Comparison of ENCODE assay signal across 8 cellular contexts in genomic region chr18:46250084-46250811, GRCh38.
DNase-seq lines count a peak whose midpoint lies in the region; ATAC-seq, FAIRE-seq and TF ChIP-seq lines count a peak whose summit lies in the region.

No MANE protein-coding gene starts in this region.

- H3K9me3 Mint-ChIP-seq in central memory CD8-positive, alpha-beta T cell = no peaks in the 10 kb centered on the region
- no peaks in the 10 kb centered on the region for H3K9me3 Mint-ChIP-seq in mesothelial cell of epicardium
- H3K9me3 Mint-ChIP-seq in stimulated activated naive CD8-positive, alpha-beta T cell treated with anti-CD3 and anti-CD28 coated beads, Interleukin-15, Interleukin-2, amounts not matched to agents 100 ng/mL and 50 ng/mL, for 24 hours = no peaks in the 10 kb centered on the region

- H3K27me3 Mint-ChIP-seq in central memory CD8-positive, alpha-beta T cell = no peaks in the 10 kb centered on the region
- no peaks in the 10 kb centered on the region for H3K27me3 Mint-ChIP-seq in mesothelial cell of epicardium (ENCODE audit: low read depth)
- no peaks in the 10 kb centered on the region for H3K27me3 Mint-ChIP-seq in stimulated activated naive CD8-positive, alpha-beta T cell treated with anti-CD3 and anti-CD28 coated beads, Interleukin-15, Interleukin-2, amounts not matched to agents 100 ng/mL and 50 ng/mL, for 24 hours

- peaks cover 34% of the 10 kb centered on the region for H3K36me3 Mint-ChIP-seq in central memory CD8-positive, alpha-beta T cell (ENCODE audit: insufficient read depth)
- H3K36me3 Mint-ChIP-seq in mesothelial cell of epicardium = peaks cover 3% of the 10 kb centered on the region
- H3K36me3 Mint-ChIP-seq in stimulated activated naive CD8-positive, alpha-beta T cell treated with anti-CD3 and anti-CD28 coated beads, Interleukin-15, Interleukin-2, amounts not matched to agents 100 ng/mL and 50 ng/mL, for 24 hours (ENCODE audit: low read depth) = peaks cover 67% of the 10 kb centered on the region

- peak overlapping the region; percentile 74 for H3K4me3 Mint-ChIP-seq in central memory CD8-positive, alpha-beta T cell
- no peak overlapping the region for H3K4me3 Mint-ChIP-seq in mesothelial cell of epicardium
- H3K4me3 Mint-ChIP-seq in stimulated activated naive CD8-positive, alpha-beta T cell treated with anti-CD3 and anti-CD28 coated beads, Interleukin-15, Interleukin-2, amounts not matched to agents 100 ng/mL and 50 ng/mL, for 24 hours = peak overlapping the region; percentile 77

- peak; percentile 22 for DNase-seq in DMS79 treated with DMSO at 0.1 percent for 48 hours (lab: John Stamatoyannopoulos, UW)
- DNase-seq in HTR-8/SVneo (ENCODE audit: insufficient read length, low spot score) = peak; percentile 48
- peak in 4 of 5 donors; percentile 34 to 94 (median 42) for DNase-seq in T-helper 1 cell
- peak in 1 of 2 donors; percentile 55 for DNase-seq in central memory CD8-positive, alpha-beta T cell (ENCODE audit: low spot score in 2 of 2)
- no peak for DNase-seq in mesothelial cell of epicardium (ENCODE audit: low spot score in 2 of 2, unreplicated experiment in 2 of 2)
- DNase-seq in WERI-Rb-1 = no peak

- H3K9me3 ChIP-seq in WERI-Rb-1 (ENCODE audit: severe bottlenecking) = no peaks in the 10 kb centered on the region

- peaks cover 3% of the 10 kb centered on the region; the same call in 1 of the 2 replicates for H3K36me3 ChIP-seq in WERI-Rb-1

- FAIRE-seq in HTR-8/SVneo (lab: Jason Lieb, UNC) = peak; percentile 38

- no peaks in the 10 kb centered on the region for H3K27me3 ChIP-seq in WERI-Rb-1 (ENCODE audit: insufficient read depth, low read depth, severe bottlenecking)

- H3K27ac ChIP-seq in WERI-Rb-1 = no peak overlapping the region

- no peak overlapping the region for H3K4me3 ChIP-seq in WERI-Rb-1 (ENCODE audit: low read depth, low read length)

- H3K27ac Mint-ChIP-seq in central memory CD8-positive, alpha-beta T cell (ENCODE audit: low read depth) = peak overlapping the region; percentile 96
- H3K27ac Mint-ChIP-seq in mesothelial cell of epicardium = peak overlapping the region; percentile 95
- peak overlapping the region; percentile 98 for H3K27ac Mint-ChIP-seq in stimulated activated naive CD8-positive, alpha-beta T cell treated with anti-CD3 and anti-CD28 coated beads, Interleukin-15, Interleukin-2, amounts not matched to agents 100 ng/mL and 50 ng/mL, for 24 hours

- peaks cover 32% of the 10 kb centered on the region for H3K4me1 Mint-ChIP-seq in central memory CD8-positive, alpha-beta T cell
- H3K4me1 Mint-ChIP-seq in mesothelial cell of epicardium = peaks cover 37% of the 10 kb centered on the region
- peaks cover 79% of the 10 kb centered on the region for H3K4me1 Mint-ChIP-seq in stimulated activated naive CD8-positive, alpha-beta T cell treated with anti-CD3 and anti-CD28 coated beads, Interleukin-15, Interleukin-2, amounts not matched to agents 100 ng/mL and 50 ng/mL, for 24 hours (ENCODE audit: low read depth)

- ATAC-seq in GM21515 (IDR thresholded peaks at IDR 0.05; ENCODE audit: unreplicated experiment) = peak; percentile 98
- peak; percentile 98 for ATAC-seq in central memory CD8-positive, alpha-beta T cell (replicated peaks; ENCODE audit: extremely low read depth, poor library complexity, severe bottlenecking)

- TF ChIP-seq CTCF in mesothelial cell of epicardium (IDR thresholded peaks at IDR 0.05; ENCODE audit: unreplicated experiment) (no peak), WERI-Rb-1 (IDR thresholded peaks at IDR 0.05; ENCODE audit: low read depth, low read length) (no peak)

Comparison
In these comparisons a context has a peak if more than half of its experiments do, and no peak if none do; other contexts are left out.
1. DNase-seq: peak in DMS79 treated with DMSO at 0.1 percent for 48 hours (single experiment), HTR-8/SVneo (single experiment) and T-helper 1 cell (4 of 5); none in mesothelial cell of epicardium (0 of 2) and WERI-Rb-1 (single experiment).
2. Peak in every context shown above with its lines, with median percentiles within 50 percentile points of each other: H3K27ac Mint-ChIP-seq.